ENCODE assay signal across 7 cellular contexts in genomic region chr7:23530355-23530754, GRCh38. TPM values are rescaled to one million over a fixed set of nuclear protein-coding genes. Genes with fewer than 3 reads are reported as not detected.
DNase-seq lines count a peak whose midpoint lies in the region; ATAC-seq and TF ChIP-seq lines count a peak whose summit lies in the region.

No MANE protein-coding gene starts in this region.

- DNase-seq in DND-41 = no peak
- peak; percentile 30 for DNase-seq in NCI-H1694 (lab: John Stamatoyannopoulos, UW)
- DNase-seq in activated CD4-positive, alpha-beta T cell treated with anti-CD3 and anti-CD28 coated beads, Interleukin-2, amount 10 ng/mL, durations not matched to agents 24 days and 14 days = peak; percentile 84
- DNase-seq in fibroblast of mammary gland (ENCODE audit: low read depth) = peak; percentile 44
- no peak for DNase-seq in osteocyte (ENCODE audit: extremely low spot score, unreplicated experiment)

- H3K36me3 Mint-ChIP-seq in activated CD4-positive, alpha-beta T cell treated with anti-CD3 and anti-CD28 coated beads, Interleukin-2, amount 10 ng/mL, durations not matched to agents 24 days and 14 days (ENCODE audit: low read depth) = peaks cover 27% of the 10 kb centered on the region
- H3K36me3 Mint-ChIP-seq in osteocyte (ENCODE audit: unreplicated experiment) = peaks cover 1% of the 10 kb centered on the region

- peak overlapping the region; percentile 98 for H3K9ac ChIP-seq in DND-41 (ENCODE audit: low read depth, low read length)

- intact Hi-C loops in activated CD4-positive, alpha-beta T cell treated with anti-CD3 and anti-CD28 coated beads, Interleukin-2, amount 10 ng/mL, durations not matched to agents 24 days and 14 days (cut with micrococcal nuclease) = loop anchor here (1.0 to 5.0 kb wide), 7 partner anchors 66 to 1042 kb away; partner anchors contain the start of genes CCDC126, FAM221A, HYCC1 and NUP42

- H3K27me3 Mint-ChIP-seq in activated CD4-positive, alpha-beta T cell treated with anti-CD3 and anti-CD28 coated beads, Interleukin-2, amount 10 ng/mL, durations not matched to agents 24 days and 14 days = no peaks in the 10 kb centered on the region
- H3K27me3 Mint-ChIP-seq in osteocyte (ENCODE audit: unreplicated experiment) = no peaks in the 10 kb centered on the region

- H3K27ac ChIP-seq in DND-41 (ENCODE audit: low read length) = peak overlapping the region; percentile 98

- H3K4me3 ChIP-seq in DND-41 (ENCODE audit: low read depth in 1 of 2, low read length in 2 of 2) (peak overlapping the region; percentile 78 to 98), fibroblast of mammary gland (ENCODE audit: control insufficient read depth, low read depth, low read length) (peak overlapping the region; percentile 99)

- no peaks in the 10 kb centered on the region for H3K9me3 ChIP-seq in DND-41 (ENCODE audit: insufficient read depth, low read length, severe bottlenecking)

- H4K20me1 ChIP-seq in DND-41 (ENCODE audit: insufficient read depth, low read length) = peaks cover 56% of the 10 kb centered on the region

- H3K4me3 Mint-ChIP-seq in activated CD4-positive, alpha-beta T cell treated with anti-CD3 and anti-CD28 coated beads, Interleukin-2, amount 10 ng/mL, durations not matched to agents 24 days and 14 days = peak overlapping the region; percentile 97
- H3K4me3 Mint-ChIP-seq in osteocyte (ENCODE audit: unreplicated experiment) = peak overlapping the region; percentile 98

- peak; percentile 38 for TF ChIP-seq CTCF in DND-41 (IDR thresholded peaks at IDR 0.05; ENCODE audit: borderline replicate concordance, extremely low read depth, low read length, poor library complexity, severe bottlenecking)
- no peak for TF ChIP-seq CTCF in fibroblast of mammary gland (conservative IDR thresholded peaks at IDR 0.05; ENCODE audit: control insufficient read depth, insufficient read depth, low read depth, low read length)
- TF ChIP-seq CTCF in osteocyte (IDR thresholded peaks at IDR 0.05) = peak; percentile 9

- ATAC-seq in DND-41 (ENCODE audit: insufficient read depth, low read depth) (no peak), GM21526 (IDR thresholded peaks at IDR 0.05; ENCODE audit: low FRiP score, unreplicated experiment) (peak; percentile 28), GM19463 (IDR thresholded peaks at IDR 0.05; ENCODE audit: unreplicated experiment) (no peak)

- H3K27me3 ChIP-seq in DND-41 (ENCODE audit: insufficient read depth, low read length, poor library complexity) = no peaks in the 10 kb centered on the region

- peaks cover 20% of the 10 kb centered on the region; the same call in 1 of the 2 replicates for H3K36me3 ChIP-seq in DND-41 (ENCODE audit: insufficient read depth, low read length)

- H2AFZ ChIP-seq in DND-41 (ENCODE audit: low read depth, low read length) = no peak overlapping the region

- peaks cover 39% of the 10 kb centered on the region for H3K4me1 Mint-ChIP-seq in activated CD4-positive, alpha-beta T cell treated with anti-CD3 and anti-CD28 coated beads, Interleukin-2, amount 10 ng/mL, durations not matched to agents 24 days and 14 days
- H3K4me1 Mint-ChIP-seq in osteocyte (ENCODE audit: unreplicated experiment) = peaks cover 46% of the 10 kb centered on the region

- peak overlapping the region; percentile 64 for H3K4me2 ChIP-seq in DND-41 (ENCODE audit: insufficient read depth, low read length)

- peaks cover 69% of the 10 kb centered on the region for H3K79me2 ChIP-seq in DND-41 (ENCODE audit: insufficient read depth, low read length)

- peaks cover 57% of the 10 kb centered on the region for H3K4me1 ChIP-seq in DND-41 (ENCODE audit: insufficient read depth, low read length)

- H3K9me3 Mint-ChIP-seq in activated CD4-positive, alpha-beta T cell treated with anti-CD3 and anti-CD28 coated beads, Interleukin-2, amount 10 ng/mL, durations not matched to agents 24 days and 14 days = no peaks in the 10 kb centered on the region
- H3K9me3 Mint-ChIP-seq in osteocyte (ENCODE audit: unreplicated experiment) = no peaks in the 10 kb centered on the region

- H3K27ac Mint-ChIP-seq in activated CD4-positive, alpha-beta T cell treated with anti-CD3 and anti-CD28 coated beads, Interleukin-2, amount 10 ng/mL, durations not matched to agents 24 days and 14 days = peak overlapping the region; percentile 99
- peak overlapping the region; percentile 100 for H3K27ac Mint-ChIP-seq in osteocyte (ENCODE audit: unreplicated experiment)

RNA-seq across cellular contexts. Expression of gene TRA2A, which starts 1.4 kb away (rescaled TPM):
- total RNA-seq in activated CD4-positive, alpha-beta T cell treated with anti-CD3 and anti-CD28 coated beads, Interleukin-2, amount 10 ng/mL, durations not matched to agents 24 days and 14 days = 96.8 and 103 TPM in 2 replicates
- 78.8 and 79.0 TPM in 2 replicates for total RNA-seq in osteocyte

Comparison
In these comparisons a context has a peak if more than half of its experiments do, and no peak if none do; other contexts are left out.
1. DNase-seq: peak in NCI-H1694 (single experiment), activated CD4-positive, alpha-beta T cell treated with anti-CD3 and anti-CD28 coated beads, Interleukin-2, amount 10 ng/mL, durations not matched to agents 24 days and 14 days (single experiment) and fibroblast of mammary gland (single experiment); none in DND-41 (single experiment) and osteocyte (single experiment).